In genomic region chr2:229313591-229313990, GRCh38 we compare ENCODE assay signal across 14 cellular contexts. TPM values are rescaled to one million over a fixed set of nuclear protein-coding genes. Genes with fewer than 3 reads are reported as not detected.
DNase-seq lines count a peak whose midpoint lies in the region; ATAC-seq lines count a peak whose summit lies in the region.
"Had no signal": no experiment of that assay in that cellular context is flagged by ENCODE, and none has a peak within 500 bp of the region (broad histone marks: within the 10 kb centered on the region; RNA-seq: fewer than 3 reads in every experiment).

No MANE protein-coding gene starts in this region.

- DNase-seq in Right ventricle myocardium inferior (ENCODE audit: missing footprints) (no peak), cardiac septum (ENCODE audit: low spot score) (no peak), cerebellar cortex (ENCODE audit: low spot score) (peak; percentile 41), inferior parietal cortex (ENCODE audit: extremely low spot score) (peak; percentile 33), NCI-H2227 (lab: John Stamatoyannopoulos, UW; ENCODE audit: unreplicated experiment) (no peak), NCI-H526 (lab: John Stamatoyannopoulos, UW) (no peak), NCI-H1930 (lab: John Stamatoyannopoulos, UW) (no peak)
- no peak for DNase-seq in stimulated activated CD4-positive, alpha-beta T cell treated with anti-CD3 and anti-CD28 coated beads, Interleukin-2, amount 100 ng/mL, for 24 hours
- DNase-seq: adrenal gland; GDM1; NCI-H1105 treated with DMSO at 0.1 percent for 48 hours; nucleus accumbens; stimulated activated CD4-positive, alpha-beta T cell treated with anti-CD3 and anti-CD28 coated beads, Interleukin-4, amount 100 ng/mL, for 1 hour; stimulated activated naive CD8-positive, alpha-beta T cell treated with anti-CD3 and anti-CD28 coated beads, Interleukin-15, amount 100 ng/mL, for 72 hours had no signal

- ATAC-seq in Right ventricle myocardium inferior = peak; percentile 67
- ATAC-seq: stimulated activated naive CD8-positive, alpha-beta T cell treated with anti-CD3 and anti-CD28 coated beads, Interleukin-15, amount 100 ng/mL, for 72 hours had no signal

- intact Hi-C loops in Right ventricle myocardium inferior (cut with DNase I) = no loop called here
- intact Hi-C loops in cardiac septum (cut with DNase I) = no loop called here

RNA-seq across cellular contexts. Expression of gene PID1, which starts 42.5 kb away (rescaled TPM):
- 8.4 TPM for total RNA-seq in Right ventricle myocardium inferior
- 4.3 TPM for total RNA-seq in cardiac septum

Comparison
In these comparisons a context has a peak if more than half of its experiments do, and no peak if none do; other contexts are left out.
1. DNase-seq: peak in cerebellar cortex (single experiment) and inferior parietal cortex (single experiment); none in Right ventricle myocardium inferior (single experiment), cardiac septum (single experiment), NCI-H2227 (single experiment), NCI-H526 (0 of 2), stimulated activated CD4-positive, alpha-beta T cell treated with anti-CD3 and anti-CD28 coated beads, Interleukin-2, amount 100 ng/mL, for 24 hours (0 of 2) and NCI-H1930 (0 of 2).